10 cellular contexts compared by ENCODE assay signal in genomic region chr18:23053756-23054457, GRCh38.
DNase-seq lines count a peak whose midpoint lies in the region; ATAC-seq, FAIRE-seq and TF ChIP-seq lines count a peak whose summit lies in the region.
"Had no signal": no experiment of that assay in that cellular context is flagged by ENCODE, and none has a peak within 500 bp of the region (broad histone marks: within the 10 kb centered on the region; RNA-seq: fewer than 3 reads in every experiment).

No MANE protein-coding gene starts in this region.

- no peak overlapping the region for H3K4me3 ChIP-seq in mucosa of descending colon

- peak; percentile 54 for DNase-seq in D721Med (ENCODE audit: insufficient read length, low spot score)
- peak; percentile 71 for DNase-seq in NCI-H146 treated with DMSO at 0.1 percent for 48 hours (lab: John Stamatoyannopoulos, UW; ENCODE audit: unreplicated experiment)
- no peak for DNase-seq in mucosa of descending colon
- DNase-seq in urothelium cell line (ENCODE audit: low spot score) = no peak
- DNase-seq in NCI-H2081 (lab: John Stamatoyannopoulos, UW) = no peak
- no peak for DNase-seq in superior temporal gyrus (ENCODE audit: extremely low spot score)
- DNase-seq in activated T-cell treated with anti-CD3 and anti-CD28 coated beads, Interleukin-2, amount 50 U/mL, for 24 hours = no peak

- peaks cover 43% of the 10 kb centered on the region for H3K4me1 Mint-ChIP-seq in dendritic cell treated with granulocyte-macrophage colony-stimulating factor and Interleukin-4, amounts not matched to agents 40 ng/mL and 50 ng/mL, for 4 days (ENCODE audit: low read depth)
- H3K4me1 Mint-ChIP-seq in activated T-cell treated with anti-CD3 and anti-CD28 coated beads, Interleukin-2, amount 50 U/mL, for 24 hours (ENCODE audit: low read depth) = peaks cover 16% of the 10 kb centered on the region

- H3K36me3 ChIP-seq in mucosa of descending colon (ENCODE audit: low read depth) = no peaks in the 10 kb centered on the region

- TF ChIP-seq CTCF in D721Med (IDR thresholded peaks at IDR 0.05; ENCODE audit: insufficient read depth, missing control alignments) (peak; percentile 16), mucosa of descending colon (IDR thresholded peaks at IDR 0.05) (no peak)

- H3K27me3 Mint-ChIP-seq in dendritic cell treated with granulocyte-macrophage colony-stimulating factor and Interleukin-4, amounts not matched to agents 40 ng/mL and 50 ng/mL, for 4 days = peaks cover 20% of the 10 kb centered on the region
- H3K27me3 Mint-ChIP-seq in activated T-cell treated with anti-CD3 and anti-CD28 coated beads, Interleukin-2, amount 50 U/mL, for 24 hours = no peaks in the 10 kb centered on the region
- H3K27me3 Mint-ChIP-seq: activated T-helper 17 cell treated with anti-CD3 and anti-CD28 coated beads, Interleukin-2, amount 50 U/mL, for 72 hours had no signal

- peak; percentile 52 for ATAC-seq in mucosa of descending colon
- ATAC-seq: activated T-helper 17 cell treated with anti-CD3 and anti-CD28 coated beads, Interleukin-2, amount 50 U/mL, for 72 hours had no signal

- H3K4me1 ChIP-seq in mucosa of descending colon (ENCODE audit: low read depth) = no peaks in the 10 kb centered on the region
- H3K4me1 ChIP-seq: parathyroid adenoma had no signal

- intact Hi-C loops in dendritic cell treated with granulocyte-macrophage colony-stimulating factor and Interleukin-4, amounts not matched to agents 40 ng/mL and 50 ng/mL, for 4 days (cut with micrococcal nuclease) = loop anchor here (2.0 to 10.0 kb wide), 2 partner anchors 15 to 61 kb away; no protein-coding TSS in a partner anchor
- intact Hi-C loops in mucosa of descending colon (cut with DNase I, micrococcal nuclease) = no loop called here

- no peaks in the 10 kb centered on the region for H3K9me3 ChIP-seq in mucosa of descending colon

- peak overlapping the region; percentile 77 for H3K27ac Mint-ChIP-seq in dendritic cell treated with granulocyte-macrophage colony-stimulating factor and Interleukin-4, amounts not matched to agents 40 ng/mL and 50 ng/mL, for 4 days
- no peak overlapping the region for H3K27ac Mint-ChIP-seq in activated T-cell treated with anti-CD3 and anti-CD28 coated beads, Interleukin-2, amount 50 U/mL, for 24 hours
- H3K27ac Mint-ChIP-seq: activated T-helper 17 cell treated with anti-CD3 and anti-CD28 coated beads, Interleukin-2, amount 50 U/mL, for 72 hours had no signal

- no peaks in the 10 kb centered on the region for H3K36me3 Mint-ChIP-seq in dendritic cell treated with granulocyte-macrophage colony-stimulating factor and Interleukin-4, amounts not matched to agents 40 ng/mL and 50 ng/mL, for 4 days (ENCODE audit: low read depth)
- no peaks in the 10 kb centered on the region for H3K36me3 Mint-ChIP-seq in activated T-cell treated with anti-CD3 and anti-CD28 coated beads, Interleukin-2, amount 50 U/mL, for 24 hours (ENCODE audit: low read depth)

- H3K4me3 Mint-ChIP-seq in dendritic cell treated with granulocyte-macrophage colony-stimulating factor and Interleukin-4, amounts not matched to agents 40 ng/mL and 50 ng/mL, for 4 days = peak overlapping the region; percentile 50
- H3K4me3 Mint-ChIP-seq in activated T-cell treated with anti-CD3 and anti-CD28 coated beads, Interleukin-2, amount 50 U/mL, for 24 hours = no peak overlapping the region
- H3K4me3 Mint-ChIP-seq: activated T-helper 17 cell treated with anti-CD3 and anti-CD28 coated beads, Interleukin-2, amount 50 U/mL, for 72 hours had no signal

- FAIRE-seq in D721Med (lab: Jason Lieb, UNC) (no peak), urothelium cell line (lab: Jason Lieb, UNC) (no peak)

- no peaks in the 10 kb centered on the region for H3K9me3 Mint-ChIP-seq in dendritic cell treated with granulocyte-macrophage colony-stimulating factor and Interleukin-4, amounts not matched to agents 40 ng/mL and 50 ng/mL, for 4 days
- no peaks in the 10 kb centered on the region for H3K9me3 Mint-ChIP-seq in activated T-cell treated with anti-CD3 and anti-CD28 coated beads, Interleukin-2, amount 50 U/mL, for 24 hours
- H3K9me3 Mint-ChIP-seq: activated T-helper 17 cell treated with anti-CD3 and anti-CD28 coated beads, Interleukin-2, amount 50 U/mL, for 72 hours had no signal

Comparison
In these comparisons a context has a peak if more than half of its experiments do, and no peak if none do; other contexts are left out.
1. DNase-seq: peak in D721Med (single experiment) and NCI-H146 treated with DMSO at 0.1 percent for 48 hours (single experiment); none in mucosa of descending colon (0 of 3), urothelium cell line (single experiment), NCI-H2081 (0 of 2), superior temporal gyrus (single experiment) and activated T-cell treated with anti-CD3 and anti-CD28 coated beads, Interleukin-2, amount 50 U/mL, for 24 hours (single experiment).